ENCODE assay signal across 8 cellular contexts in genomic region chr12:57751788-57752667, GRCh38. TPM values are rescaled to one million over a fixed set of nuclear protein-coding genes. Genes with fewer than 3 reads are reported as not detected.
DNase-seq lines count a peak whose midpoint lies in the region; ATAC-seq and TF ChIP-seq lines count a peak whose summit lies in the region.

Gene CDK4, minus strand, starts transcription at chr12:57752310. Its CDS starts 593 bp downstream, at chr12:57751717.

- peak within 1 kb of the TSS; percentile 91 for H3K4ac ChIP-seq in IMR-90 (ENCODE audit: low read depth, low read length)

- peak within 1 kb of the TSS; percentile 40; the same call in 1 of the 3 replicates for H2BK15ac ChIP-seq in IMR-90 (ENCODE audit: low read depth, low read length)

- H4K91ac ChIP-seq in IMR-90 (ENCODE audit: insufficient read depth, low read depth, low read length) = peak within 1 kb of the TSS; percentile 79

- TF ChIP-seq RAD21 in IMR-90 (IDR thresholded peaks at IDR 0.05; ENCODE audit: low read length) = no peak

- H3K4me2 ChIP-seq in IMR-90 (ENCODE audit: low read depth, low read length) = peak within 1 kb of the TSS; percentile 96

- H3K9ac ChIP-seq in IMR-90 (ENCODE audit: low read depth, low read length) = peak within 1 kb of the TSS; percentile 88

- peaks cover 15% of the 10 kb centered on the region for H3K9me1 ChIP-seq in IMR-90 (ENCODE audit: insufficient read depth, low read length)

- TF ChIP-seq POLR2A in IMR-90 (IDR thresholded peaks at IDR 0.05; ENCODE audit: low read depth, low read length) = peak; percentile 82; the same call in 1 of the 2 replicates

- peak within 1 kb of the TSS; percentile 97 for H2AK9ac ChIP-seq in IMR-90 (replicated peaks; ENCODE audit: low read depth, low read length, poor library complexity)

- CTCF ChIA-PET in IMR-90 (lab: Yijun Ruan, JAX) = no interaction called here

- peak within 1 kb of the TSS; percentile 97 for H3K14ac ChIP-seq in IMR-90 (replicated peaks; ENCODE audit: low read depth, low read length)

- ATAC-seq in GM21528 (IDR thresholded peaks at IDR 0.05; ENCODE audit: low FRiP score, unreplicated experiment) = peak; percentile 76
- ATAC-seq in IMR-90 (ENCODE audit: low read depth) = peak; percentile 82

- H4K5ac ChIP-seq in IMR-90 (ENCODE audit: low read depth, low read length) = peak within 1 kb of the TSS; percentile 59

- BruUV-seq in IMR-90 (replicated peaks; lab: Mats Ljungman, UMichigan) = no TSS peak

- H3K18ac ChIP-seq in IMR-90 (ENCODE audit: low read depth, low read length) = peak within 1 kb of the TSS; percentile 56

- peak within 1 kb of the TSS; percentile 90 for H2AK5ac ChIP-seq in IMR-90 (ENCODE audit: low read depth, low read length)

- peak within 1 kb of the TSS; percentile 57 for H2BK120ac ChIP-seq in IMR-90 (ENCODE audit: low read depth, low read length)

- dilution Hi-C loops in IMR-90 (cut with HindIII; ENCODE audit: low sequenced_read_pairs, unreplicated experiment) = no loop called here

- H3K56ac ChIP-seq in IMR-90 (ENCODE audit: extremely low read depth, insufficient read depth, low read length) = peak within 1 kb of the TSS; percentile 91

- WGBS in IMR-90 (ENCODE audit: extremely low coverage in 2 of 2, insufficient read length in 1 of 2), 2 experiments = 2% methylated on average over 8 of the region's 58 CpGs; no CpG with 5 or more reads in 1 of the 2 experiments

- H3K23ac ChIP-seq in IMR-90 (ENCODE audit: low read depth, low read length) = peak within 1 kb of the TSS; percentile 95

- peaks cover 16 to 41% of the 10 kb centered on the region in 2 experiments; a peak in 3 of 4 replicates for H3K79me1 ChIP-seq in IMR-90 (ENCODE audit: low read depth in 1 of 2, low read length in 2 of 2)

- H3K4me1 ChIP-seq in IMR-90 (ENCODE audit: control insufficient read depth, insufficient read depth, low read length) = peaks cover 7% of the 10 kb centered on the region

- H2BK5ac ChIP-seq in IMR-90 (ENCODE audit: low read depth, low read length, poor library complexity, severe bottlenecking) = peak within 1 kb of the TSS; percentile 79

- POLR2A ChIA-PET in IMR-90 (lab: Charles Lee; ENCODE audit: unreplicated experiment) = no interaction called here

- peak within 1 kb of the TSS; percentile 59 for H3K4me3 ChIP-seq in IMR-90 (ENCODE audit: insufficient read depth, low read depth, low read length)

- in situ Hi-C loops in IMR-90 (cut with MboI; ENCODE audit: low sequenced_read_pairs) = no loop called here

- peak within 1 kb of the TSS; percentile 91 for H2AFZ ChIP-seq in IMR-90 (replicated peaks; ENCODE audit: low read length, poor library complexity)

- H3K27me3 ChIP-seq in IMR-90 (ENCODE audit: control insufficient read depth, insufficient read depth, low read length) = peaks cover 10% of the 10 kb centered on the region

- H3K27ac ChIP-seq in IMR-90 (ENCODE audit: insufficient read depth, low read length) = peak within 1 kb of the TSS; percentile 90

- H3K9me3 ChIP-seq in IMR-90 (ENCODE audit: control insufficient read depth, insufficient read depth, low read length) = no peaks in the 10 kb centered on the region

- peak within 1 kb of the TSS; percentile 58 for H2BK20ac ChIP-seq in IMR-90 (ENCODE audit: low read depth, low read length)

- no peak for TF ChIP-seq CTCF in IMR-90 (conservative IDR thresholded peaks at IDR 0.05; ENCODE audit: low read depth, low read length)

- H3K36me3 ChIP-seq in IMR-90 (ENCODE audit: control insufficient read depth, insufficient read depth, low read length) = peaks cover 18% of the 10 kb centered on the region

- peaks cover 7% of the 10 kb centered on the region; the same call in 1 of the 2 replicates for H4K20me1 ChIP-seq in IMR-90 (ENCODE audit: insufficient read depth, low read length)

- H4K8ac ChIP-seq in IMR-90 (ENCODE audit: low read depth in 2 of 2, low read length in 2 of 2) = peak within 1 kb of the TSS; percentile 56 to 96

- intact Hi-C loops in IMR-90 (cut with micrococcal nuclease) = loop anchor here (1.0 kb wide), 1 partner anchor 30 kb away; the partner anchor contains the start of gene TSFM

- DNase-seq in DMS 273 (lab: John Stamatoyannopoulos, UW; ENCODE audit: unreplicated experiment) (peak; percentile 99), IMR-90 (peak; percentile 100), OCI-M1 (lab: John Stamatoyannopoulos, UW) (peak; percentile 100), activated T-cell treated with anti-CD3 and anti-CD28 coated beads for 24 hours (ENCODE audit: low read depth) (peak; percentile 98), epidermal melanocyte (ENCODE audit: insufficient read length, low spot score) (peak; percentile 100), middle frontal gyrus (ENCODE audit: extremely low spot score, low spot score) (peak; percentile 100)
- DNase-seq in stimulated activated CD8-positive, alpha-beta memory T cell treated with anti-CD3 and anti-CD28 coated beads, Interleukin-2, amount 100 ng/mL, for 48 hours (ENCODE audit: low read depth in 2 of 2) = peak; percentile 97 to 98

TF ChIP-seq in IMR-90, 13 proteins besides CTCF, POLR2A, EP300 and RAD21:
- TF ChIP-seq NFE2L2 (IDR thresholded peaks at IDR 0.05; ENCODE audit: low read depth, low read length) = peak; percentile 7; the same call in 1 of the 2 replicates
- no peak for TF ChIP-seq MAFK (IDR thresholded peaks at IDR 0.05; ENCODE audit: low read depth, low read length)
- TF ChIP-seq MXI1 (IDR thresholded peaks at IDR 0.05; ENCODE audit: borderline replicate concordance, low read depth, low read length) = peak; percentile 92
- peak; percentile 99 for TF ChIP-seq BHLHE40 (IDR thresholded peaks at IDR 0.05; ENCODE audit: low read depth, low read length)
- peak; percentile 100 for TF ChIP-seq USF2 (IDR thresholded peaks at IDR 0.05; ENCODE audit: low read depth, low read length)
- peak; percentile 85 for TF ChIP-seq RFX5 (IDR thresholded peaks at IDR 0.05; ENCODE audit: low read depth, low read length)
- no peak for TF ChIP-seq CHD1 (IDR thresholded peaks at IDR 0.05; ENCODE audit: low read depth, low read length)
- TF ChIP-seq SMC3 (IDR thresholded peaks at IDR 0.05; ENCODE audit: low read depth, low read length) = no peak
- TF ChIP-seq ELK1 (IDR thresholded peaks at IDR 0.05; ENCODE audit: borderline replicate concordance, low read depth, low read length) = no peak
- peak; percentile 99 for TF ChIP-seq FOS (IDR thresholded peaks at IDR 0.05; ENCODE audit: low read depth, low read length)
- peak; percentile 62; the same call in 1 of the 2 replicates for TF ChIP-seq CEBPB (IDR thresholded peaks at IDR 0.05; ENCODE audit: low read depth, low read length)
- TF ChIP-seq MAZ (IDR thresholded peaks at IDR 0.05; ENCODE audit: borderline replicate concordance, low read depth, low read length) = peak; percentile 97; the same call in 1 of the 2 replicates
- TF ChIP-seq RCOR1 (IDR thresholded peaks at IDR 0.05; ENCODE audit: insufficient replicate concordance, low read length) = no peak
TF ChIP-seq in IMR-90: peak in this region for 8.

RNA-seq across cellular contexts. Expression of gene CDK4, which starts in this region (rescaled TPM):
- total RNA-seq in IMR-90 (2012; rRNA removed) = 239 and 297 TPM in 2 replicates
- 252 and 261 TPM in 2 replicates for polyA plus RNA-seq in IMR-90 (2012; rRNA removed)
- polyA plus RNA-seq in IMR-90 (2012; cell fraction: cytosol; rRNA removed) = 201 and 295 TPM in 2 replicates
- polyA plus RNA-seq in IMR-90 (2012; cell fraction: nucleus; rRNA removed; ENCODE audit: low replicate concordance) = 85.8 and 86.8 TPM in 2 replicates

Comparison
In these comparisons a context has a peak if more than half of its experiments do, and no peak if none do; other contexts are left out.
1. Peak in every context shown above with its lines: DNase-seq, ATAC-seq, H3K4me3 ChIP-seq and H3K27ac ChIP-seq.